ENCODE assay signal across 13 cellular contexts in genomic region chr12:12306-12705, GRCh38. TPM values are rescaled to one million over a fixed set of nuclear protein-coding genes. Genes with fewer than 3 reads are reported as not detected.
DNase-seq lines count a peak whose midpoint lies in the region; ATAC-seq and TF ChIP-seq lines count a peak whose summit lies in the region.
"Not testable (repeated sequence)": the region's sequence is repeated elsewhere in the genome, so short reads cannot be mapped to it uniquely, and the experiment has no call there.
"Had no signal": no experiment of that assay in that cellular context is flagged by ENCODE, and none has a peak within 500 bp of the region (broad histone marks: within the 10 kb centered on the region; RNA-seq: fewer than 3 reads in every experiment).

No MANE protein-coding gene starts in this region.

- TF ChIP-seq CTCF in HEK293 (tag by site-specific recombination; IDR thresholded peaks at IDR 0.05); endodermal cell (conservative IDR thresholded peaks at IDR 0.05); right lobe of liver (IDR thresholded peaks at IDR 0.05); osteoblast (IDR thresholded peaks at IDR 0.05; ENCODE audit: extremely low read depth, low read depth, low read length); testis (IDR thresholded peaks at IDR 0.05): not testable (repeated sequence)

- not testable (repeated sequence) for H3K4me1 ChIP-seq in HEK293 (ENCODE audit: control insufficient read depth, insufficient read depth, low read length); endodermal cell (ENCODE audit: control insufficient read depth, insufficient read depth, low read length); right lobe of liver; osteoblast (ENCODE audit: insufficient read depth, low read length); testis
- H3K4me1 ChIP-seq in skeletal muscle tissue (ENCODE audit: control insufficient read depth in 3 of 3, insufficient read depth in 3 of 3, low read length in 3 of 3): peaks cover 7 to 19% (median 11%) of the 10 kb centered on the region in 3 donors

- intact Hi-C loops in activated CD4-positive, alpha-beta T cell treated with anti-CD3 and anti-CD28 coated beads, Interleukin-2, amount 10 ng/mL, durations not matched to agents 24 days and 14 days (cut with micrococcal nuclease); right lobe of liver (cut with DNase I); testis (cut with DNase I; ENCODE audit: low total_unique reads): not testable (repeated sequence)

- H3K4me1 Mint-ChIP-seq in activated CD4-positive, alpha-beta T cell treated with anti-CD3 and anti-CD28 coated beads, Interleukin-2, amount 10 ng/mL, durations not matched to agents 24 days and 14 days; central memory CD8-positive, alpha-beta T cell; endodermal cell: not testable (repeated sequence)

- not testable (repeated sequence) for H3K27ac Mint-ChIP-seq in activated CD4-positive, alpha-beta T cell treated with anti-CD3 and anti-CD28 coated beads, Interleukin-2, amount 10 ng/mL, durations not matched to agents 24 days and 14 days; endodermal cell
- peak overlapping the region; percentile 35 for H3K27ac Mint-ChIP-seq in central memory CD8-positive, alpha-beta T cell (ENCODE audit: low read depth)

- WGBS in endodermal cell (ENCODE audit: insufficient coverage in 1 of 2, insufficient read length in 1 of 2), 2 experiments: 94% methylated on average over 3 of the region's 11 CpGs; no CpG with 5 or more reads in 1 of the 2 experiments
- 98% methylated on average over 7 of the region's 11 CpGs for WGBS in right lobe of liver (ENCODE audit: insufficient coverage, low coverage, low lambda C conversion rate, missing lambda C conversion rate)
- WGBS in testis, 2 donors: 83 to 85% methylated on average over 8 to 11 of the region's 11 CpGs

- not testable (repeated sequence) for H3K4me3 ChIP-seq in HEK293 (ENCODE audit: low read depth, low read length); endodermal cell (ENCODE audit: low read length); right lobe of liver; osteoblast (ENCODE audit: insufficient read depth, low read length); skeletal muscle tissue (ENCODE audit: low read length in 3 of 3); testis

- DNase-seq in activated CD4-positive, alpha-beta T cell treated with anti-CD3 and anti-CD28 coated beads, Interleukin-2, amount 10 ng/mL, durations not matched to agents 24 days and 14 days: peak; percentile 53
- DNase-seq in central memory CD8-positive, alpha-beta T cell (ENCODE audit: low spot score in 2 of 2): not testable (repeated sequence)
- peak; percentile 36 for DNase-seq in endodermal cell
- DNase-seq in right lobe of liver: peak in 2 of 3 donors; percentile 60 to 63
- DNase-seq in osteoblast (ENCODE audit: insufficient read length, low spot score, missing footprints): peak; percentile 19
- DNase-seq in testis: peak; percentile 14

- H3K27ac ChIP-seq in HEK293 (ENCODE audit: extremely low read depth, low read depth, low read length); endodermal cell (ENCODE audit: low read depth, low read length); right lobe of liver; osteoblast (ENCODE audit: low read depth, low read length); testis: not testable (repeated sequence)
- peak overlapping the region; percentile 65 for H3K27ac ChIP-seq in skeletal muscle tissue (ENCODE audit: low read depth, low read length)

- not testable (repeated sequence) for H3K36me3 ChIP-seq in HEK293 (ENCODE audit: control insufficient read depth in 2 of 2, insufficient read depth in 1 of 2, low read length in 2 of 2); endodermal cell (ENCODE audit: control insufficient read depth, insufficient read depth, low read length); right lobe of liver; osteoblast (ENCODE audit: insufficient read depth, low read length); skeletal muscle tissue (ENCODE audit: control insufficient read depth in 3 of 3, insufficient read depth in 3 of 3, low read length in 3 of 3); testis (ENCODE audit: low read depth, missing control alignments)

- H3K4me2 ChIP-seq in osteoblast (ENCODE audit: insufficient read depth, low read length): not testable (repeated sequence)

- not testable (repeated sequence) for H4K20me1 ChIP-seq in osteoblast (ENCODE audit: insufficient read depth, low read length)

- not testable (repeated sequence) for H3K9ac ChIP-seq in endodermal cell (ENCODE audit: extremely low read depth, low read length, poor library complexity, severe bottlenecking); skeletal muscle tissue (ENCODE audit: low read depth in 1 of 3, low read length in 3 of 3)

- H3K27me3 Mint-ChIP-seq in activated CD4-positive, alpha-beta T cell treated with anti-CD3 and anti-CD28 coated beads, Interleukin-2, amount 10 ng/mL, durations not matched to agents 24 days and 14 days; central memory CD8-positive, alpha-beta T cell; endodermal cell (ENCODE audit: insufficient read depth): not testable (repeated sequence)

- H3K79me2 ChIP-seq in osteoblast (ENCODE audit: insufficient read depth, low read length): not testable (repeated sequence)

- POLR2A ChIA-PET in HEK293 (lab: Yijun Ruan, JAX): not testable (repeated sequence)

- H3K36me3 Mint-ChIP-seq in activated CD4-positive, alpha-beta T cell treated with anti-CD3 and anti-CD28 coated beads, Interleukin-2, amount 10 ng/mL, durations not matched to agents 24 days and 14 days (ENCODE audit: low read depth); central memory CD8-positive, alpha-beta T cell (ENCODE audit: insufficient read depth); endodermal cell (ENCODE audit: low read depth): not testable (repeated sequence)

- not testable (repeated sequence) for H3K9me3 ChIP-seq in HEK293 (ENCODE audit: control insufficient read depth, insufficient read depth, low read depth, low read length); endodermal cell (ENCODE audit: control insufficient read depth, low read length); right lobe of liver; osteoblast (ENCODE audit: low read depth, low read length); skeletal muscle tissue (ENCODE audit: control insufficient read depth in 3 of 3, low read length in 3 of 3); testis

- not testable (repeated sequence) for H3K27me3 ChIP-seq in endodermal cell (ENCODE audit: control insufficient read depth, insufficient read depth, low read length, poor library complexity, severe bottlenecking); right lobe of liver; osteoblast (ENCODE audit: insufficient read depth, low read length); skeletal muscle tissue (ENCODE audit: control insufficient read depth in 3 of 3, insufficient read depth in 3 of 3, low read length in 3 of 3); testis

- ATAC-seq in central memory CD8-positive, alpha-beta T cell (replicated peaks; ENCODE audit: extremely low read depth, poor library complexity, severe bottlenecking); right lobe of liver: not testable (repeated sequence)

- not testable (repeated sequence) for TF ChIP-seq POLR2A in right lobe of liver (IDR thresholded peaks at IDR 0.05); testis (IDR thresholded peaks at IDR 0.05)

- not testable (repeated sequence) for H2AFZ ChIP-seq in osteoblast (ENCODE audit: low read length)

- CTCF ChIA-PET in HEK293 (lab: Yijun Ruan, JAX): not testable (repeated sequence)

- H3K4me3 Mint-ChIP-seq in activated CD4-positive, alpha-beta T cell treated with anti-CD3 and anti-CD28 coated beads, Interleukin-2, amount 10 ng/mL, durations not matched to agents 24 days and 14 days; central memory CD8-positive, alpha-beta T cell; endodermal cell: not testable (repeated sequence)

- H3K9me3 Mint-ChIP-seq in activated CD4-positive, alpha-beta T cell treated with anti-CD3 and anti-CD28 coated beads, Interleukin-2, amount 10 ng/mL, durations not matched to agents 24 days and 14 days; central memory CD8-positive, alpha-beta T cell: not testable (repeated sequence)
- peaks cover 15% of the 10 kb centered on the region for H3K9me3 Mint-ChIP-seq in endodermal cell

RNA-seq across cellular contexts. Expression of gene IQSEC3, which starts 54.3 kb away (rescaled TPM):
- 0.05 and 0.21 TPM in 2 replicates for total RNA-seq in activated CD4-positive, alpha-beta T cell treated with anti-CD3 and anti-CD28 coated beads, Interleukin-2, amount 10 ng/mL, durations not matched to agents 24 days and 14 days
- total RNA-seq in endodermal cell (1 to 10 TPM; 1.5 to 2.7 TPM), right lobe of liver (under 1 TPM in 5 of 6 experiments, not detected in 1; 0.05 to 0.64 (median 0.15) TPM), osteoblast (0.36 TPM in 1 of 2 replicates, not detected in the other), skeletal muscle tissue (1.0 TPM), testis (10 to 100 TPM in 1 of 2 donors, 1 to 10 TPM in 1; 3.9 to 12.2 TPM)
- polyA plus RNA-seq in endodermal cell (2013, experiment 1 of 2): 1.5 TPM
- polyA plus RNA-seq in endodermal cell (2013, experiment 2 of 2): 0.95 TPM
- polyA plus RNA-seq in testis (ENCODE audit: insufficient read depth, low read depth, low replicate concordance): 4.5 TPM
- total RNA-seq: A673, HFFc6, HT1080 had no signal
- polyA plus RNA-seq: CD14-positive monocyte; CD4-positive, alpha-beta memory T cell had no signal
